In genomic region chr7:50824882-50825281, GRCh38 we compare ENCODE assay signal across 20 cellular contexts.
"Had no signal": no experiment of that assay in that cellular context is flagged by ENCODE, and none has a peak within 500 bp of the region (broad histone marks: within the 10 kb centered on the region; RNA-seq: fewer than 3 reads in every experiment).

No MANE protein-coding gene starts in this region.

- ATAC-seq: activated naive CD4-positive, alpha-beta T cell treated with anti-CD3 and anti-CD28 coated beads, Interleukin-2, amount 50 U/mL, for 72 hours; activated T-helper 17 cell treated with anti-CD3 and anti-CD28 coated beads, Interleukin-2, amount 50 U/mL, for 72 hours; gastrocnemius medialis; lower lobe of right lung; naive thymus-derived CD4-positive, alpha-beta T cell; stimulated activated naive B cell treated with anti-CD40 and anti-IgM and Interleukin-4, amounts not matched to agents 10 μg/mL and 1 μg/mL and 100 μg/mL, for 72 hours; WTC11 had no signal

- H3K4me1 ChIP-seq: breast epithelium, sigmoid colon, vagina had no signal

- FAIRE-seq: keratinocyte had no signal

- H3K9me3 ChIP-seq: breast epithelium, esophagus squamous epithelium, gastrocnemius medialis, lower lobe of right lung, sigmoid colon, thoracic aorta, vagina had no signal

- H3K27me3 ChIP-seq: breast epithelium, gastrocnemius medialis, sigmoid colon, vagina had no signal

- DNase-seq: activated T-cell treated with anti-CD3 and anti-CD28 coated beads, Interleukin-2, amount 50 U/mL, for 1 hour; aorta; cerebellar nuclear complex; esophagus squamous epithelium; gastrocnemius medialis; lower lobe of right lung; naive thymus-derived CD4-positive, alpha-beta T cell; sigmoid colon; stimulated activated CD4-positive, alpha-beta T cell treated with anti-CD3 and anti-CD28 coated beads, Interleukin-2, amount 100 ng/mL, for 48 hours; stimulated activated CD8-positive, alpha-beta memory T cell treated with anti-CD3 and anti-CD28 coated beads, Interleukin-4, amount 100 ng/mL, for 48 hours; stimulated activated naive B cell treated with anti-CD40 and anti-IgM and Interleukin-4, amounts not matched to agents 10 μg/mL and 1 μg/mL and 100 μg/mL, for 72 hours; T-helper 9 cell had no signal

- H3K27ac ChIP-seq: breast epithelium, coronary artery, esophagus squamous epithelium, gastrocnemius medialis, lower lobe of right lung, sigmoid colon, thoracic aorta, vagina had no signal

- H3K4me3 ChIP-seq: breast epithelium, coronary artery, esophagus squamous epithelium, gastrocnemius medialis, lower lobe of right lung, sigmoid colon, thoracic aorta, vagina had no signal

- H3K36me3 ChIP-seq: breast epithelium, esophagus squamous epithelium, gastrocnemius medialis, lower lobe of right lung, sigmoid colon, thoracic aorta, vagina had no signal
